ENCODE assay signal across 8 cellular contexts in the genomic region with DNA sequence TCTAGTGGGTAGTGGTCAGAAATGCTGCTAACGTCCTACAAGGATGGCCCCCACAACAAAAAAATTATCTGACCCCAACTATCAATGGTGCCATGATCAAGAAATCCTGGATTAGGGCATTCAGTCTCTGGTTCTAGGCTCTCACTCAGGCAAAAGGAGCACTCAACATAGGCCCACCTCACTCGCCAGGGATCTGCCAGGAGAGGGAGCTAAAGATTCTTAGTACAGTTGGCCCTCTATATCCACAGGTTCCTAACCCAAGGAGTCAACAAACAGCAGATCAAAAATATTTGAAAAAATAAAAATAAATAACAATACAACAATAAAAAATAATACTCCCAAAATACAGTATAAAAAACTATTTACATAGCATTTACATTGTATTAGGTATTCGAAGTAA. TPM values are rescaled to one million over a fixed set of nuclear protein-coding genes. Genes with fewer than 3 reads are reported as not detected.
DNase-seq lines count a peak whose midpoint lies in the region; ATAC-seq and TF ChIP-seq lines count a peak whose summit lies in the region.

No MANE protein-coding gene starts in this region.

- peaks cover 9% of the 10 kb centered on the region for H3K4me1 ChIP-seq in OCI-LY3 (ENCODE audit: low read length)
- no peaks in the 10 kb centered on the region for H3K4me1 ChIP-seq in stomach

- no peak overlapping the region for H2AFZ ChIP-seq in OCI-LY3 (ENCODE audit: low read depth, low read length)

- no peaks in the 10 kb centered on the region for H3K36me3 ChIP-seq in OCI-LY3 (replicated peaks; ENCODE audit: low read depth, low read length)
- peaks cover 7 to 41% (median 34%) of the 10 kb centered on the region in 4 donors for H3K36me3 ChIP-seq in stomach

- H3K4me2 ChIP-seq in OCI-LY3 (ENCODE audit: low read length), result no peak overlapping the region

- no peaks in the 10 kb centered on the region for H4K20me1 ChIP-seq in OCI-LY3 (ENCODE audit: insufficient read depth, low read length)

- intact Hi-C loops in stomach (cut with DNase I; ENCODE audit: low total_unique reads), result loop anchor here (10.0 kb wide), 1 partner anchor 508 kb away; a partner anchor contains a TSS

- H3K9me3 ChIP-seq in OCI-LY3 (ENCODE audit: insufficient read depth, low read length), result no peaks in the 10 kb centered on the region
- H3K9me3 ChIP-seq in stomach, result no peaks in the 10 kb centered on the region

- no peaks in the 10 kb centered on the region for H3K79me2 ChIP-seq in OCI-LY3 (ENCODE audit: low read length)

- 49 to 67% (median 66%) methylated on average over 3 of the region's 3 CpGs for WGBS in stomach, 5 donors

- H3K27ac ChIP-seq in OCI-LY3 (ENCODE audit: low read length) (no peak overlapping the region), stomach (no peak overlapping the region)

- H3K4me3 ChIP-seq in OCI-LY3 (ENCODE audit: low read length) (no peak overlapping the region), epithelial cell of esophagus (ENCODE audit: low read length) (no peak overlapping the region), stomach (no peak overlapping the region)

- ATAC-seq in GM18907 (IDR thresholded peaks at IDR 0.05; ENCODE audit: unreplicated experiment), result no peak

- TF ChIP-seq EP300 in stomach (IDR thresholded peaks at IDR 0.05), result no peak

- peak; percentile 49 for TF ChIP-seq CTCF in GM20000 (IDR thresholded peaks at IDR 0.05; ENCODE audit: extremely low read depth, missing control alignments)
- TF ChIP-seq CTCF in OCI-LY3 (IDR thresholded peaks at IDR 0.05; ENCODE audit: low read depth, low read length), result peak; percentile 49
- peak; percentile 57 for TF ChIP-seq CTCF in epithelial cell of esophagus (IDR thresholded peaks at IDR 0.05; ENCODE audit: insufficient read depth, low read depth, low read length, missing control alignments)
- peak in 3 of 7 experiments; percentile 6 to 19 (median 18) for TF ChIP-seq CTCF in stomach (IDR thresholded peaks at IDR 0.05)

- no peak overlapping the region for H3K9ac ChIP-seq in OCI-LY3 (ENCODE audit: low read length)

- TF ChIP-seq POLR2A in stomach (IDR thresholded peaks at IDR 0.05), result no peak

- no peaks in the 10 kb centered on the region for H3K27me3 ChIP-seq in OCI-LY3 (ENCODE audit: low read depth, low read length)
- no peaks in the 10 kb centered on the region for H3K27me3 ChIP-seq in stomach

- peak; percentile 49 to 53 for DNase-seq in AML-193 (lab: John Stamatoyannopoulos, UW)
- DNase-seq in GM20000 (ENCODE audit: low spot score), result no peak
- peak; percentile 59 for DNase-seq in epithelial cell of esophagus (ENCODE audit: low read depth)
- peak; percentile 32 for DNase-seq in stomach
- no peak for DNase-seq in dedifferentiated amniotic fluid mesenchymal stem cell (ENCODE audit: extremely low spot score)
- no peak for DNase-seq in germinal center (ENCODE audit: low spot score)

RNA-seq across cellular contexts. Expression of a gene that starts 10.0 kb away (rescaled TPM):
- 1 to 10 TPM in 3 of 5 donors, under 1 TPM in 1, not detected in 1; 0.58 to 4.8 (median 3.2) TPM for total RNA-seq in stomach
- under 1 TPM; 0.12 to 0.46 (median 0.38) TPM for polyA plus RNA-seq in stomach

RNA-seq across cellular contexts. Expression of a gene that starts 46.9 kb away (rescaled TPM):
- total RNA-seq in stomach, result 100 to 1,000 TPM in 3 of 5 donors, 10 to 100 TPM in 2; 71.2 to 181 (median 122) TPM
- 10 to 100 TPM; 65.8 to 92.6 (median 83.5) TPM for polyA plus RNA-seq in stomach

Comparison
In these comparisons a context has a peak if more than half of its experiments do, and no peak if none do; other contexts are left out.
1. DNase-seq: peak in AML-193 (2 of 2), epithelial cell of esophagus (single experiment) and stomach (single experiment); none in GM20000 (single experiment), dedifferentiated amniotic fluid mesenchymal stem cell (single experiment) and germinal center (single experiment).